In the genomic region with DNA sequence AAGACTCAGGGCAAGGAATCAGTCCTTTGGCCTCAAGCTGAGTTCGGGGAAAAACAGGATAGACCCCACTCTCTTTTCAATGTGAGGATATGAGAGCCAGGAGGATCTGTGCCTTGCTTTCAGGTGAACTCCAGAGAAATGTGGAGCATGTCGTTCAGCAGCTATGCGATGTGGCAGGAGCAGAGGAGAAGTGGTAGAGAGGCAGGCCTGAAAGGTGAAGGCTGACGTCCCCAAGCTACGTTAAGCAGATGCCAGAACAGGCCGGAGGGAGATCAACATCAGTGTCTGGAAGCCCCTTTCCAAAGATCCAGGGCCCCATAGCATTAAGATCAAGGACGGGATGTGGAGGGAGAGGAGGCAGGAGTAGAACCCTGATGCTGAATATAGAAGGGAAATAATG, we compare ENCODE assay signal across 22 cellular contexts.
DNase-seq lines count a peak whose midpoint lies in the region; ATAC-seq and TF ChIP-seq lines count a peak whose summit lies in the region.
"Had no signal": no experiment of that assay in that cellular context is flagged by ENCODE, and none has a peak within 500 bp of the region (broad histone marks: within the 10 kb centered on the region; RNA-seq: fewer than 3 reads in every experiment).

No MANE protein-coding gene starts in this region.

- no peaks in the 10 kb centered on the region for H3K9me3 Mint-ChIP-seq in dendritic cell treated with granulocyte-macrophage colony-stimulating factor and Interleukin-4, amounts not matched to agents 40 ng/mL and 50 ng/mL, for 4 days
- H3K9me3 Mint-ChIP-seq in nephron progenitor cell, result no peaks in the 10 kb centered on the region
- H3K9me3 Mint-ChIP-seq: CD4-positive, alpha-beta memory T cell; IgD-negative memory B cell had no signal

- ATAC-seq in heart left ventricle, result no peak
- ATAC-seq in left ventricle myocardium superior, result no peak
- no peak for ATAC-seq in GM19023 (IDR thresholded peaks at IDR 0.05; ENCODE audit: unreplicated experiment)
- ATAC-seq: GM12878, PC-3 had no signal

- peak overlapping the region; percentile 81 for H3K27ac Mint-ChIP-seq in dendritic cell treated with granulocyte-macrophage colony-stimulating factor and Interleukin-4, amounts not matched to agents 40 ng/mL and 50 ng/mL, for 4 days
- H3K27ac Mint-ChIP-seq in nephron progenitor cell, result peak overlapping the region; percentile 44
- H3K27ac Mint-ChIP-seq: IgD-negative memory B cell had no signal

- H3K4me1 ChIP-seq in heart left ventricle (peaks cover 0 to 57% (median 34%) of the 10 kb centered on the region in 12 donors), suprapubic skin (peaks cover 17% of the 10 kb centered on the region)

- DNase-seq in heart left ventricle (no peak), left ventricle myocardium superior (no peak), nephron progenitor cell (no peak), suprapubic skin (ENCODE audit: low spot score in 2 of 2) (no peak), DMS53 (lab: John Stamatoyannopoulos, UW) (no peak), KG1 (lab: John Stamatoyannopoulos, UW) (no peak)
- DNase-seq: CD4-positive, alpha-beta memory T cell; DMS153; Kasumi-1; MG63; NCI-H1048; NCI-H1436; NCI-H1930; NCI-H345; NCI-H526; PC-3; RPMI8226 had no signal

- TF ChIP-seq EP300 in suprapubic skin (IDR thresholded peaks at IDR 0.05), result no peak

- H3K36me3 ChIP-seq in heart left ventricle (peaks cover 0 to 10% (median 0%) of the 10 kb centered on the region in 9 donors), suprapubic skin (no peaks in the 10 kb centered on the region)
- H3K36me3 ChIP-seq: MG63 had no signal

- no peak for TF ChIP-seq CTCF in heart left ventricle (IDR thresholded peaks at IDR 0.05)
- TF ChIP-seq CTCF in nephron progenitor cell (IDR thresholded peaks at IDR 0.05), result no peak
- TF ChIP-seq CTCF in suprapubic skin (IDR thresholded peaks at IDR 0.05), result no peak

- H3K27me3 ChIP-seq in heart left ventricle (no peaks in the 10 kb centered on the region), suprapubic skin (no peaks in the 10 kb centered on the region)
- H3K27me3 ChIP-seq: MG63 had no signal

- intact Hi-C loops in heart left ventricle (cut with DNase I), result no loop called here
- intact Hi-C loops in left ventricle myocardium superior (cut with micrococcal nuclease), result no loop called here
- intact Hi-C loops in dendritic cell treated with granulocyte-macrophage colony-stimulating factor and Interleukin-4, amounts not matched to agents 40 ng/mL and 50 ng/mL, for 4 days (cut with micrococcal nuclease), result loop anchor here (5.0 kb wide), 1 partner anchor 687 kb away; no protein-coding TSS in a partner anchor

- no peak overlapping the region for H3K4me3 Mint-ChIP-seq in dendritic cell treated with granulocyte-macrophage colony-stimulating factor and Interleukin-4, amounts not matched to agents 40 ng/mL and 50 ng/mL, for 4 days
- H3K4me3 Mint-ChIP-seq in nephron progenitor cell, result no peak overlapping the region
- H3K4me3 Mint-ChIP-seq: CD4-positive, alpha-beta memory T cell; IgD-negative memory B cell had no signal

- no peaks in the 10 kb centered on the region for H3K27me3 Mint-ChIP-seq in dendritic cell treated with granulocyte-macrophage colony-stimulating factor and Interleukin-4, amounts not matched to agents 40 ng/mL and 50 ng/mL, for 4 days
- peaks cover 3% of the 10 kb centered on the region for H3K27me3 Mint-ChIP-seq in nephron progenitor cell (ENCODE audit: low read depth, poor library complexity)
- H3K27me3 Mint-ChIP-seq: CD4-positive, alpha-beta memory T cell; IgD-negative memory B cell had no signal

- 59 to 73% (median 71%) methylated on average over 7 of the region's 7 CpGs for WGBS in heart left ventricle, 4 donors
- WGBS in suprapubic skin, result 90% methylated on average over 7 of the region's 7 CpGs

- TF ChIP-seq POLR2A in heart left ventricle (IDR thresholded peaks at IDR 0.05), result no peak
- no peak for TF ChIP-seq POLR2A in suprapubic skin (IDR thresholded peaks at IDR 0.05)

- H3K4me1 Mint-ChIP-seq in dendritic cell treated with granulocyte-macrophage colony-stimulating factor and Interleukin-4, amounts not matched to agents 40 ng/mL and 50 ng/mL, for 4 days (ENCODE audit: low read depth), result peaks cover 32% of the 10 kb centered on the region
- no peaks in the 10 kb centered on the region for H3K4me1 Mint-ChIP-seq in nephron progenitor cell
- H3K4me1 Mint-ChIP-seq: CD4-positive, alpha-beta memory T cell; IgD-negative memory B cell had no signal

- H3K4me3 ChIP-seq in heart left ventricle (no peak overlapping the region), suprapubic skin (no peak overlapping the region)
- H3K4me3 ChIP-seq: GM12878, MG63 had no signal

- H3K27ac ChIP-seq in heart left ventricle, result peak overlapping the region in 10 of 12 donors; percentile 20 to 63 (median 42)
- H3K27ac ChIP-seq in suprapubic skin, result peak overlapping the region; percentile 40
- H3K27ac ChIP-seq: HL-60 had no signal

- H3K9me3 ChIP-seq in heart left ventricle, result no peaks in the 10 kb centered on the region
- no peaks in the 10 kb centered on the region for H3K9me3 ChIP-seq in suprapubic skin
- H3K9me3 ChIP-seq: MG63 had no signal

- peaks cover 9% of the 10 kb centered on the region for H3K36me3 Mint-ChIP-seq in dendritic cell treated with granulocyte-macrophage colony-stimulating factor and Interleukin-4, amounts not matched to agents 40 ng/mL and 50 ng/mL, for 4 days (ENCODE audit: low read depth)
- H3K36me3 Mint-ChIP-seq in nephron progenitor cell (ENCODE audit: low read depth), result no peaks in the 10 kb centered on the region
- H3K36me3 Mint-ChIP-seq: CD4-positive, alpha-beta memory T cell; IgD-negative memory B cell had no signal
